11 cellular contexts compared by ENCODE assay signal in genomic region chr18:78171954-78172353, GRCh38.
"Had no signal": no experiment of that assay in that cellular context is flagged by ENCODE, and none has a peak within 500 bp of the region (broad histone marks: within the 10 kb centered on the region; RNA-seq: fewer than 3 reads in every experiment).

No MANE protein-coding gene starts in this region.

- DNase-seq: GM23248, GOT3, H7, H9, HCEC 1CT, HFFc6 had no signal

- H2AFZ ChIP-seq: GM23248, GM23338 had no signal

- H3K4me1 ChIP-seq: HAP-1 had no signal

- FAIRE-seq: H1, H54 had no signal

- H3K9me3 ChIP-seq: HAP-1 had no signal

- ATAC-seq: GM23338, HCT116 had no signal

- H3K4me3 ChIP-seq: GM23248, GM23338, HAP-1 had no signal

- H3K27ac ChIP-seq: GM23248 had no signal

- H3K9ac ChIP-seq: GM23248 had no signal

- H3K36me3 ChIP-seq: HAP-1 had no signal

- H3K4me2 ChIP-seq: GM23338 had no signal
